8 cellular contexts compared by ENCODE assay signal in genomic region chr16:27318399-27319256, GRCh38. TPM values are rescaled to one million over a fixed set of nuclear protein-coding genes. Genes with fewer than 3 reads are reported as not detected.
A peak's percentile ranks its signal among the peaks of the same experiment; 100 is the strongest.
DNase-seq lines count a peak whose midpoint lies in the region; ATAC-seq and TF ChIP-seq lines count a peak whose summit lies in the region.

No MANE protein-coding gene starts in this region.

- TF ChIP-seq CTCF in mammary epithelial cell (conservative IDR thresholded peaks at IDR 0.05 in 1 of 2, IDR thresholded peaks at IDR 0.05 in 1 of 2; ENCODE audit: extremely low read depth in 1 of 2, insufficient read depth in 1 of 2, low read depth in 1 of 2, low read length in 2 of 2): no peak

- H4K20me1 ChIP-seq in mammary epithelial cell (ENCODE audit: insufficient read depth, low read length): no peaks in the 10 kb centered on the region

- H3K27me3 ChIP-seq in mammary epithelial cell (ENCODE audit: insufficient read depth, low read length): no peaks in the 10 kb centered on the region
- H3K27me3 ChIP-seq in mucosa of rectum (ENCODE audit: control insufficient read depth in 2 of 2, insufficient read depth in 2 of 2, low read length in 2 of 2): no peaks in the 10 kb centered on the region

- H3K9ac ChIP-seq in mammary epithelial cell (ENCODE audit: insufficient read depth, low read length) (peak overlapping the region; percentile 54), mucosa of rectum (ENCODE audit: low read depth in 1 of 2, low read length in 2 of 2) (peak overlapping the region; percentile 9 to 60)

- H3K9me3 ChIP-seq in mammary epithelial cell (replicated peaks; ENCODE audit: insufficient read depth, low read length): no peaks in the 10 kb centered on the region
- H3K9me3 ChIP-seq in mucosa of rectum (ENCODE audit: control insufficient read depth in 2 of 2, low read length in 2 of 2): no peaks in the 10 kb centered on the region

- peak; percentile 29 for ATAC-seq in GM19463 (IDR thresholded peaks at IDR 0.05; ENCODE audit: unreplicated experiment)
- peak; percentile 74 for ATAC-seq in stimulated activated naive CD8-positive, alpha-beta T cell treated with anti-CD3 and anti-CD28 coated beads, Interleukin-15, Interleukin-2, amounts not matched to agents 100 U/mL and 50 U/mL, for 24 hours

- H3K4me2 ChIP-seq in mammary epithelial cell (ENCODE audit: insufficient read depth, low read depth, low read length): peak overlapping the region; percentile 73

- intact Hi-C loops in mammary epithelial cell (cut with micrococcal nuclease): loop anchor here (1.0 to 5.0 kb wide), 3 partner anchors 9 to 141 kb away; no protein-coding TSS in a partner anchor

- in situ Hi-C loops in mammary epithelial cell (cut with MboI; ENCODE audit: low sequenced_read_pairs in 2 of 2): loop anchor here in 1 of 2 donors (5.0 kb wide), 1 partner anchor 49 kb away; no protein-coding TSS in a partner anchor

- H2AFZ ChIP-seq in mammary epithelial cell (ENCODE audit: low read depth, low read length): peak overlapping the region; percentile 5

- H3K79me2 ChIP-seq in mammary epithelial cell (ENCODE audit: insufficient read depth, low read length): peaks cover 95% of the 10 kb centered on the region

- H3K36me3 ChIP-seq in mammary epithelial cell (ENCODE audit: insufficient read depth, low read length) (peaks cover 4% of the 10 kb centered on the region), mucosa of rectum (ENCODE audit: control insufficient read depth in 2 of 2, insufficient read depth in 2 of 2, low read length in 2 of 2) (peaks cover 2 to 3% of the 10 kb centered on the region in 2 donors)

- peak; percentile 34 for DNase-seq in T-helper 22 cell (ENCODE audit: low read depth)
- DNase-seq in mammary epithelial cell: peak; percentile 96
- DNase-seq in stimulated activated naive CD8-positive, alpha-beta T cell treated with anti-CD3 and anti-CD28 coated beads, Interleukin-15, Interleukin-2, amounts not matched to agents 100 U/mL and 50 U/mL, for 24 hours: peak; percentile 71
- DNase-seq in dedifferentiated amniotic fluid mesenchymal stem cell (ENCODE audit: extremely low spot score): no peak
- no peak for DNase-seq in A172 (ENCODE audit: low spot score)
- no peak for DNase-seq in foreskin melanocyte

- no TSS peak for BruUV-seq in mammary epithelial cell (replicated peaks; lab: Mats Ljungman, UMichigan)

- H3K27ac ChIP-seq in mammary epithelial cell (ENCODE audit: insufficient read depth, low read depth, low read length): peak overlapping the region; percentile 89
- peak overlapping the region; percentile 27 to 58 for H3K27ac ChIP-seq in mucosa of rectum (ENCODE audit: low read depth in 2 of 2, low read length in 2 of 2)

- CTCF ChIA-PET in mammary epithelial cell (lab: Charles Lee; ENCODE audit: low non-redundant PET): no interaction called here

- dilution Hi-C loops in mammary epithelial cell (cut with HindIII; ENCODE audit: low sequenced_read_pairs): no loop called here

- WGBS in mammary epithelial cell (ENCODE audit: low coverage, missing lambda C conversion rate): 6% methylated on average over 12 of the region's 18 CpGs

- H3K4me1 ChIP-seq in mammary epithelial cell (ENCODE audit: insufficient read depth, low read length) (peaks cover 84% of the 10 kb centered on the region), mucosa of rectum (ENCODE audit: control insufficient read depth in 2 of 2, insufficient read depth in 2 of 2, low read length in 2 of 2) (peaks cover 52 to 63% of the 10 kb centered on the region in 2 donors)

- H3K4me3 ChIP-seq in mammary epithelial cell (replicated peaks in 1 of 3; ENCODE audit: insufficient read depth in 1 of 3, low read depth in 2 of 3, low read length in 3 of 3) (peak overlapping the region in 1 of 3 experiments; percentile 21), mucosa of rectum (ENCODE audit: low read length in 2 of 2) (peak overlapping the region; percentile 10 to 56)

RNA-seq across cellular contexts. Expression of gene IL4R, which starts 4.9 kb away (rescaled TPM):
- total RNA-seq in mammary epithelial cell: 100 to 1,000 TPM in 1 of 2 donors, 10 to 100 TPM in 1; 69.8 to 152 TPM
- 94.9 TPM for polyA plus RNA-seq in mammary epithelial cell
- polyA minus RNA-seq in mammary epithelial cell: 198 TPM
- 21.2 and 25.6 TPM in 2 replicates for total RNA-seq in A172 (2014; rRNA removed; shearing (Covaris generic))

RNA-seq across cellular contexts. Expression of gene NSMCE1, which starts 50.1 kb away (rescaled TPM):
- 10 to 100 TPM; 71.6 to 81.2 TPM for total RNA-seq in mammary epithelial cell
- 54.1 TPM for polyA plus RNA-seq in mammary epithelial cell
- 71.1 TPM for polyA minus RNA-seq in mammary epithelial cell
- total RNA-seq in A172 (2014; rRNA removed; shearing (Covaris generic)): 96.6 and 104 TPM in 2 replicates

Comparison
In these comparisons a context has a peak if more than half of its experiments do, and no peak if none do; other contexts are left out.
1. DNase-seq: peak in T-helper 22 cell (single experiment), mammary epithelial cell (single experiment) and stimulated activated naive CD8-positive, alpha-beta T cell treated with anti-CD3 and anti-CD28 coated beads, Interleukin-15, Interleukin-2, amounts not matched to agents 100 U/mL and 50 U/mL, for 24 hours (single experiment); none in dedifferentiated amniotic fluid mesenchymal stem cell (single experiment), A172 (single experiment) and foreskin melanocyte (single experiment).